ENCODE assay signal across 8 cellular contexts in the genomic region with DNA sequence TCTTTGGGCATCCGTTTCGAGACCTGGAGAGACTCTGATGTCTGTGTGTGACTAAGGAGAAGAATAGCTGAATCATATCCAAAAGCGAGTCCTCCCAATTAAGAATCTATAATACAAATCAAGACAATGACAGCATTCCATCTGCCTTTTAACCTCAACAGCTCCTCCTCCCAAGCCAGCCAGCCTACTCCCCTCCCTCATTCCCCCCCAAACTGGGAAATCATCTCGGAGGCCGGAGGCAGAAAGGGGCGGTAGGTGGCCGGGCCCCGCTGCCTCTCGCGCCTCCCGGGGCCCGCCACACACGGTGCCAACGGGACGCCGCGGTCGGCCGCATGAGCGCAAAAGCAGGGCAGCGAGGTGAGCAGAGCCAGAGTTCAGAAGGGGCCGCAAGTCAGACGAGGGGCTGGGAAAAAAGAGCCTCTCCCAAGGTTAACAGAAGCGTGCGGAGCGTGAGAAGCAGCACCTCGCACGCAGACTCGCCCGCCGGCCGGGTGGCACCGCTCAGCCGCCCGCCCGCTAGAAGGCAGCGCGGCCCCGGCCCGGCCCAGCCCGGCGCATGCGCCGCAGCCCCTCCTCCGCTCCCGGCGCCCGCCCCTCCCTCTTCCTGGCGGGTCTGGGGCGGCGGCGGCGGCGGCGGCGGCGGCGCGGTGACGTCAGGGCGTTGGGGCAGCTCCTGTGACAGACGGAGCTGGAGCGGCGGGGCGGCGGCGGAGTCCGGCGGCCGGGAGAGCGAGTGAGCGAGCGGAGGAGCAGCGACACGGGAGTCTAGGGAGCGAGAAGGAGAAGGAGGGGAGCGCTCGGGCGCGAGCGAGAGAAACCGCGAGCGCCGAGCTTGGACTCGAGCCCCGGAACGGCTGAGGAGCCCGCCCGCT. TPM values are rescaled to one million over a fixed set of nuclear protein-coding genes. Genes with fewer than 3 reads are reported as not detected.
DNase-seq lines count a peak whose midpoint lies in the region; ATAC-seq and TF ChIP-seq lines count a peak whose summit lies in the region.

A gene (plus strand): TSS at position 681 of the 872 bp plus-strand sequence. CDS start 44,635 bp downstream, outside the sequence.

- ATAC-seq in HG02678 (IDR thresholded peaks at IDR 0.05; ENCODE audit: unreplicated experiment) (peak; percentile 81), left cardiac atrium (peak; percentile 95 to 96)

- TF ChIP-seq POLR2A in prostate gland (IDR thresholded peaks at IDR 0.05): peak; percentile 76

- DNase-seq in NCI-H128 (lab: John Stamatoyannopoulos, UW; ENCODE audit: unreplicated experiment) (peak; percentile 76), amniotic epithelial cell (ENCODE audit: low read depth) (peak; percentile 66), left cardiac atrium (peak; percentile 94), prostate gland (ENCODE audit: low spot score) (peak; percentile 88), ureter (ENCODE audit: low spot score) (peak; percentile 94)

- TF ChIP-seq CTCF in GM12872 (IDR thresholded peaks at IDR 0.05; ENCODE audit: insufficient read depth, low read depth, low read length) (0 out of 3 replicates have a peak, but pooled peaks have one; percentile 1), prostate gland (IDR thresholded peaks at IDR 0.05) (peak in 3 of 4 experiments; percentile 25 to 54 (median 30))

- H3K9me3 ChIP-seq in prostate gland: no peaks in the 10 kb centered on the region

- H3K4me1 ChIP-seq in prostate gland (replicated peaks): peaks cover 4% of the 10 kb centered on the region

- under 1% methylated on average over 70 of the region's 90 CpGs for WGBS in prostate gland

- peak within 1 kb of the TSS; percentile 98 to 99 for H3K27ac ChIP-seq in prostate gland

- peak within 1 kb of the TSS; percentile 90 to 91 for H3K4me3 ChIP-seq in prostate gland

- H3K27me3 ChIP-seq in prostate gland (replicated peaks; ENCODE audit: insufficient read depth): no peaks in the 10 kb centered on the region

- H3K36me3 ChIP-seq in prostate gland: no peaks in the 10 kb centered on the region

- intact Hi-C loops in T-helper 1 cell treated with Interleukin-12 subunit alpha and Interleukin-12 subunit beta and Interleukin-4 antibody, amounts not matched to agents 30 ng/mL and 1 ng/mL, for 36 hours (cut with micrococcal nuclease): loop anchor here (1.0 to 2.0 kb wide), 5 partner anchors 82 to 1550 kb away; a partner anchor contains a TSS
- intact Hi-C loops in left cardiac atrium (cut with DNase I): loop anchor here in 1 of 2 donors (10.0 kb wide), 1 partner anchor 82 kb away; no protein-coding TSS in a partner anchor
- intact Hi-C loops in prostate gland (cut with DNase I): loop anchor here (5.0 kb wide), 1 partner anchor 119 kb away; a partner anchor contains a TSS

RNA-seq across cellular contexts. Expression of the gene that starts here (rescaled TPM):
- 167 and 191 TPM in 2 replicates for total RNA-seq in T-helper 1 cell treated with Interleukin-12 subunit alpha and Interleukin-12 subunit beta and Interleukin-4 antibody, amounts not matched to agents 30 ng/mL and 1 ng/mL, for 36 hours
- 100 to 1,000 TPM in 1 of 2 donors, 10 to 100 TPM in 1; 84.0 to 120 TPM for total RNA-seq in left cardiac atrium
- 10 to 100 TPM; 47.9 to 92.9 TPM for total RNA-seq in prostate gland
- 119 TPM for total RNA-seq in ureter

Comparison
In these comparisons a context has a peak if more than half of its experiments do, and no peak if none do; other contexts are left out.
1. Peak in every context shown above with its lines: DNase-seq, ATAC-seq, H3K4me3 ChIP-seq and H3K27ac ChIP-seq.